ENCODE assay signal across 16 cellular contexts in the genomic region with DNA sequence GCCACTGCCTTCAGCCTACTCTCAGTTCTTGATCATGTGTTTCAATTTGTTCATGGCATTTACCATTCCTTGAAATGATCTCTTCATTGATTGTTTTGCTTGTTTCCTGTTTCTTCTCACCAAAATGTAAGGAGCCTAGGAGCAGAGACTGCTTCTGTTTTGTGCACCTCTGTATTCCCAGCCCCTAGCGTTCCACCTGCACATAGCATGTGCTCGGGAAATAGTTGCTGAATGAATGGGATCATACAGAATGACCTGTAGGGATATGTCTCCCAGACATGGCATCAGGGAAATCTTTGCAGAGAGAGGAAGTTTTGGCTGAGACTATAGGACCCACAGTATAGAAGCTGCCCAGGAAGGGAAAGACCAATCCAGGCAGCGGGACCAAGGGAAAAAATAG. TPM values are rescaled to one million over a fixed set of nuclear protein-coding genes. Genes with fewer than 3 reads are reported as not detected.
A peak's percentile ranks its signal among the peaks of the same experiment; 100 is the strongest.
DNase-seq lines count a peak whose midpoint lies in the region; ATAC-seq and TF ChIP-seq lines count a peak whose summit lies in the region.
"Had no signal": no experiment of that assay in that cellular context is flagged by ENCODE, and none has a peak within 500 bp of the region (broad histone marks: within the 10 kb centered on the region; RNA-seq: fewer than 3 reads in every experiment).

No MANE protein-coding gene starts in this region.

- no peak for TF ChIP-seq EP300 in SK-N-SH (IDR thresholded peaks at IDR 0.05; ENCODE audit: borderline replicate concordance in 1 of 2, low read depth in 1 of 2, low read length in 1 of 2)

- no peaks in the 10 kb centered on the region for H3K9me2 ChIP-seq in SK-N-SH

- no peaks in the 10 kb centered on the region for H3F3A ChIP-seq in SK-N-SH (replicated peaks; ENCODE audit: insufficient read depth)

- H3K9me3 ChIP-seq in SK-N-SH (no peaks in the 10 kb centered on the region), SJCRH30 (replicated peaks) (no peaks in the 10 kb centered on the region)
- H3K9me3 ChIP-seq: vagina had no signal

- H3K4me1 Mint-ChIP-seq in WTC11 (peaks cover 39% of the 10 kb centered on the region), type B pancreatic cell (ENCODE audit: unreplicated experiment) (peaks cover 20% of the 10 kb centered on the region), natural killer cell (peaks cover 0 to 13% of the 10 kb centered on the region in 2 donors)

- no peak overlapping the region for H3K27ac Mint-ChIP-seq in WTC11
- H3K27ac Mint-ChIP-seq in type B pancreatic cell = peak overlapping the region; percentile 54
- H3K27ac Mint-ChIP-seq in natural killer cell = no peak overlapping the region
- H3K27ac Mint-ChIP-seq: activated naive CD4-positive, alpha-beta T cell treated with anti-CD3 and anti-CD28 coated beads, Interleukin-2, amount 50 U/mL, for 72 hours had no signal

- H3K9ac ChIP-seq in SK-N-SH = no peak overlapping the region

- intact Hi-C loops in natural killer cell (cut with micrococcal nuclease) = no loop called here

- H3K27me3 ChIP-seq in SK-N-SH (ENCODE audit: insufficient read depth) (no peaks in the 10 kb centered on the region; the same call in 1 of the 2 replicates), SJCRH30 (no peaks in the 10 kb centered on the region; the same call in 1 of the 2 replicates)
- H3K27me3 ChIP-seq: vagina had no signal

- CTCF ChIA-PET in SK-N-SH (lab: Yijun Ruan, JAX) = interaction anchor here (0.5 to 9.3 kb wide), 4 partner anchors 25 to 96 kb away, joined by 3 to 113 read pairs (median 3); no protein-coding TSS in a partner anchor
- CTCF ChIA-PET in WTC11 (lab: Charles Lee) = interaction anchor here (0.6 to 7.7 kb wide), 6 partner anchors 13 to 119 kb away, joined by 3 to 248 read pairs (median 4); no protein-coding TSS in a partner anchor

- TF ChIP-seq CTCF in SK-N-SH (IDR thresholded peaks at IDR 0.05) = no peak
- no peak for TF ChIP-seq CTCF in WTC11 (IDR thresholded peaks at IDR 0.05)
- peak; percentile 12 for TF ChIP-seq CTCF in foreskin fibroblast (IDR thresholded peaks at IDR 0.05; ENCODE audit: low read depth, low read length)
- TF ChIP-seq CTCF in type B pancreatic cell (conservative IDR thresholded peaks at IDR 0.05) = peak; percentile 54
- TF ChIP-seq CTCF in natural killer cell (IDR thresholded peaks at IDR 0.05) = no peak

- H3K27ac ChIP-seq in SK-N-SH (ENCODE audit: low read depth in 2 of 2, low read length in 1 of 2) (no peak overlapping the region), SJCRH30 (no peak overlapping the region)
- H3K27ac ChIP-seq: SK-N-MC, vagina had no signal

- H3K4me3 Mint-ChIP-seq in WTC11 = no peak overlapping the region
- no peak overlapping the region for H3K4me3 Mint-ChIP-seq in type B pancreatic cell
- H3K4me3 Mint-ChIP-seq in natural killer cell = no peak overlapping the region

- no peak overlapping the region for H3K4me2 ChIP-seq in SK-N-SH

- no peaks in the 10 kb centered on the region for H3K36me3 Mint-ChIP-seq in WTC11
- no peaks in the 10 kb centered on the region for H3K36me3 Mint-ChIP-seq in type B pancreatic cell
- H3K36me3 Mint-ChIP-seq in natural killer cell = no peaks in the 10 kb centered on the region
- H3K36me3 Mint-ChIP-seq: activated naive CD4-positive, alpha-beta T cell treated with anti-CD3 and anti-CD28 coated beads, Interleukin-2, amount 50 U/mL, for 72 hours had no signal

- H3K4me3 ChIP-seq in SK-N-SH (ENCODE audit: low read depth in 2 of 2, low read length in 1 of 2) = no peak overlapping the region
- no peak overlapping the region for H3K4me3 ChIP-seq in foreskin fibroblast (ENCODE audit: low read depth in 1 of 2, low read length in 2 of 2)
- H3K4me3 ChIP-seq in SJCRH30 = no peak overlapping the region
- H3K4me3 ChIP-seq: SK-N-MC, vagina had no signal

- H3K27me3 Mint-ChIP-seq in WTC11 (ENCODE audit: low read depth) (peaks cover 83% of the 10 kb centered on the region), type B pancreatic cell (peaks cover 22% of the 10 kb centered on the region), natural killer cell (ENCODE audit: low read depth in 2 of 2) (peaks cover 27 to 30% of the 10 kb centered on the region in 2 donors)

- H3K4me1 ChIP-seq in SK-N-SH (ENCODE audit: control insufficient read depth in 1 of 2, insufficient read depth in 2 of 2, low read depth in 1 of 2, low read length in 1 of 2) (peaks cover 0 to 8% of the 10 kb centered on the region in 2 experiments; a peak in 1 of 4 replicates), SJCRH30 (peaks cover 21% of the 10 kb centered on the region)

- ATAC-seq in SK-N-SH treated with all-trans-retinoic acid at 6 μM for 48 hours (0 out of 3 replicates have a peak, but pooled peaks have one; percentile 10), WTC11 (0 out of 2 replicates have a peak, but pooled peaks have one; percentile 13), natural killer cell (no peak)
- ATAC-seq: activated naive CD4-positive, alpha-beta T cell treated with anti-CD3 and anti-CD28 coated beads, Interleukin-2, amount 50 U/mL, for 72 hours had no signal

- WGBS in SK-N-SH (ENCODE audit: low lambda C conversion rate) = 43% methylated on average over 3 of the region's 3 CpGs

- POLR2A ChIA-PET in SK-N-SH (lab: Yijun Ruan, JAX) (no interaction called here), WTC11 (lab: Charles Lee) (no interaction called here)

- H3K36me3 ChIP-seq in SK-N-SH (replicated peaks in 1 of 2; ENCODE audit: control insufficient read depth in 1 of 2, insufficient read depth in 2 of 2, low read length in 1 of 2) (no peaks in the 10 kb centered on the region), SJCRH30 (no peaks in the 10 kb centered on the region)
- H3K36me3 ChIP-seq: vagina had no signal

- H3K9me3 Mint-ChIP-seq in WTC11 (no peaks in the 10 kb centered on the region), type B pancreatic cell (no peaks in the 10 kb centered on the region), natural killer cell (no peaks in the 10 kb centered on the region)
- H3K9me3 Mint-ChIP-seq: activated naive CD4-positive, alpha-beta T cell treated with anti-CD3 and anti-CD28 coated beads, Interleukin-2, amount 50 U/mL, for 72 hours; immature natural killer cell had no signal

- no peaks in the 10 kb centered on the region for H3K79me2 ChIP-seq in SK-N-SH (ENCODE audit: insufficient read depth)

- no peak overlapping the region for H2AFZ ChIP-seq in SK-N-SH (ENCODE audit: low read depth)

- no peak for TF ChIP-seq RAD21 in SK-N-SH (IDR thresholded peaks at IDR 0.05; ENCODE audit: low read length)

- DNase-seq in SK-N-SH (no peak), WTC11 (ENCODE audit: low spot score) (no peak), foreskin fibroblast (no peak), type B pancreatic cell (ENCODE audit: extremely low spot score, unreplicated experiment) (no peak), SJCRH30 (no peak), middle frontal gyrus (ENCODE audit: extremely low spot score, low spot score) (no peak), natural killer cell (no peak)
- DNase-seq: cortex of kidney; immature natural killer cell; NCI-H1092; NCI-H510A; stimulated activated CD4-positive, alpha-beta T cell treated with anti-CD3 and anti-CD28 coated beads, Interleukin-2, amount 100 ng/mL, for 24 hours had no signal

- H4K20me1 ChIP-seq in SK-N-SH (ENCODE audit: insufficient read depth) = no peaks in the 10 kb centered on the region

TF ChIP-seq in SK-N-SH, 30 proteins besides CTCF, POLR2A, EP300 and RAD21:
- TF ChIP-seq JUND (IDR thresholded peaks at IDR 0.05) (no peak), GABPA (IDR thresholded peaks at IDR 0.05; ENCODE audit: low read depth) (no peak), YY1 (IDR thresholded peaks at IDR 0.05; ENCODE audit: low read depth) (no peak), NRF1 (IDR thresholded peaks at IDR 0.05; ENCODE audit: low read depth, low read length) (no peak), FOXJ3 (CRISPR knock-in tag; IDR thresholded peaks at IDR 0.05) (no peak)

TF ChIP-seq in WTC11, 78 proteins besides CTCF, POLR2A, EP300 and RAD21 (continues in another document):
- TF ChIP-seq ETV6 (CRISPR knock-in tag; IDR thresholded peaks at IDR 0.05) (no peak), TEAD4 (CRISPR knock-in tag; IDR thresholded peaks at IDR 0.05) (no peak), ELF4 (CRISPR knock-in tag; IDR thresholded peaks at IDR 0.05; ENCODE audit: low read depth) (no peak), NFYB (CRISPR knock-in tag; conservative IDR thresholded peaks at IDR 0.05; ENCODE audit: low read depth) (no peak), ZNF138 (CRISPR knock-in tag; conservative IDR thresholded peaks at IDR 0.05) (no peak), ESRRA (CRISPR knock-in tag; IDR thresholded peaks at IDR 0.05; ENCODE audit: borderline replicate concordance) (no peak), CREM (CRISPR knock-in tag; IDR thresholded peaks at IDR 0.05) (no peak), PRRX2 (CRISPR knock-in tag; IDR thresholded peaks at IDR 0.05) (no peak), MYBL2 (CRISPR knock-in tag; IDR thresholded peaks at IDR 0.05) (no peak)

RNA-seq across cellular contexts. Expression of a gene that starts 6.2 kb away (rescaled TPM):
- 128 and 131 TPM in 2 replicates for polyA plus RNA-seq in SK-N-SH (2012; rRNA removed)
- polyA plus RNA-seq in SK-N-SH (2012; cell fraction: cytosol; rRNA removed) = 57.7 and 89.5 TPM in 2 replicates
- polyA plus RNA-seq in SK-N-SH (2012; cell fraction: nucleus; rRNA removed) = 87.1 and 115 TPM in 2 replicates
- 13.7 to 15.9 TPM (median 15.2 TPM) in 3 replicates for total RNA-seq in WTC11 (2021)
- total RNA-seq in type B pancreatic cell (ENCODE audit: low replicate concordance) = 47.3 and 60.8 TPM in 2 replicates
- total RNA-seq in SJCRH30 (2014; rRNA removed; shearing (Covaris generic)) = 27.7 and 28.0 TPM in 2 replicates
- total RNA-seq in natural killer cell = 10 to 100 TPM; 11.5 to 29.6 (median 24.2) TPM

RNA-seq across cellular contexts. Expression of a gene that starts 41.3 kb away (rescaled TPM):
- polyA plus RNA-seq in SK-N-SH (2012; rRNA removed) = 32.7 and 35.7 TPM in 2 replicates
- 27.5 and 27.8 TPM in 2 replicates for polyA plus RNA-seq in SK-N-SH (2012; cell fraction: cytosol; rRNA removed)
- polyA plus RNA-seq in SK-N-SH (2012; cell fraction: nucleus; rRNA removed) = 121 and 162 TPM in 2 replicates
- total RNA-seq in WTC11 (2021) (29.3 to 31.9 TPM (median 29.9 TPM) in 3 replicates), type B pancreatic cell (ENCODE audit: low replicate concordance) (38.2 and 59.1 TPM in 2 replicates), natural killer cell (10 to 100 TPM; 36.4 to 44.4 (median 37.5) TPM)
- total RNA-seq in SJCRH30 (2014; rRNA removed; shearing (Covaris generic)) = 63.8 and 64.9 TPM in 2 replicates

RNA-seq across cellular contexts. Expression of a gene that starts 43.3 kb away (rescaled TPM):
- polyA plus RNA-seq in SK-N-SH (2012; rRNA removed) = 58.9 and 61.5 TPM in 2 replicates
- polyA plus RNA-seq in SK-N-SH (2012; cell fraction: cytosol; rRNA removed) = 45.3 and 50.0 TPM in 2 replicates
- 85.0 and 87.0 TPM in 2 replicates for polyA plus RNA-seq in SK-N-SH (2012; cell fraction: nucleus; rRNA removed)
- total RNA-seq in WTC11 (2021) (52.0 to 67.9 TPM (median 54.3 TPM) in 3 replicates), type B pancreatic cell (ENCODE audit: low replicate concordance) (56.1 and 60.3 TPM in 2 replicates), natural killer cell (10 to 100 TPM; 39.4 to 47.8 (median 46.7) TPM)
- total RNA-seq in SJCRH30 (2014; rRNA removed; shearing (Covaris generic)) = 74.2 and 77.5 TPM in 2 replicates

Comparison
In these comparisons a context has a peak if more than half of its experiments do, and no peak if none do; other contexts are left out.
1. ATAC-seq: peak in SK-N-SH treated with all-trans-retinoic acid at 6 μM for 48 hours (single experiment) and WTC11 (single experiment); none in natural killer cell (0 of 3).
2. CTCF ChIP-seq: peak in foreskin fibroblast (single experiment) and type B pancreatic cell (single experiment); none in SK-N-SH (single experiment), WTC11 (single experiment) and natural killer cell (single experiment).